ENCODE assay signal across 8 cellular contexts in the genomic region with DNA sequence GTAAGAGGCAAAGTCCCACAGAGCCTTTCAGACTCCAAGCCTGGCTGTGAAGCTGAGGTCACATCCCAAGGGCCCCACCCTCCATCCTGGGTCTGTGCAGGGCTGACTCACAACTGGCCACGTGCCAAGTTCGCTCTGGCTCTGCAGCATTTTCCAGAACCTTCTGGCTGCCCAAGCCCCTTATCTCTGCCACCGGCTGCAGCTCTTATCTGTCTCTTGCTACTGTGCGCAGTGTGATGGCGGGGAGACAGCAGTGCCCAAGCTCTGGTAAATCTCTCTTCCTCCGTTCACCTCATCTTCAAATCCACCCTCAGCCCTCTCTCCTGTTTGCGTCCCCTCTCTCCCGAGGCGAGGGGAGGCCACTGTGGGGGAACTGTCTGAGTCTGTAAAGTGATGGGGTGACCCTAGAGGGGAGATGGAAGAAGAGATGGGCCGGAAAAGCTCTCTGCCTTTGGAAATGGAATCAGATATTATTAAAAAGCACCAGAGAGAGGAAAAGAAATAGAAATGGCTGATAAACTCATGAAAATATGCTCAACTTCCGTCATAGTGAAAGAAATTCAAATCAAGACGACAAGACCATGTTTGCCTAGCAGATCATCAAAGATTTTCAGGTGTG.
DNase-seq lines count a peak whose midpoint lies in the region; ATAC-seq and TF ChIP-seq lines count a peak whose summit lies in the region.

No MANE protein-coding gene starts in this region.

- ATAC-seq in IMR-90 (ENCODE audit: low read depth): peak; percentile 35; the same call in 1 of the 2 replicates

- TF ChIP-seq POLR2A in IMR-90 (IDR thresholded peaks at IDR 0.05; ENCODE audit: low read depth, low read length): no peak

- H4K8ac ChIP-seq in IMR-90 (ENCODE audit: low read depth in 2 of 2, low read length in 2 of 2): no peak overlapping the region
- no peak overlapping the region for H4K8ac ChIP-seq in mesenchymal stem cell (ENCODE audit: low read length)

- no peak overlapping the region for H3K14ac ChIP-seq in IMR-90 (replicated peaks; ENCODE audit: low read depth, low read length)
- H3K14ac ChIP-seq in mesenchymal stem cell (ENCODE audit: low read length in 2 of 2): peak overlapping the region in 1 of 2 experiments; percentile 22

- in situ Hi-C loops in IMR-90 (cut with MboI; ENCODE audit: low sequenced_read_pairs): no loop called here
- in situ Hi-C loops in GM13976 (cut with MboI; ENCODE audit: low sequenced_read_pairs, unreplicated experiment): no loop called here

- intact Hi-C loops in IMR-90 (cut with micrococcal nuclease): no loop called here
- intact Hi-C loops in CD4-positive, alpha-beta memory T cell (cut with micrococcal nuclease): no loop called here

- H2BK12ac ChIP-seq in mesenchymal stem cell (ENCODE audit: low read length in 2 of 2): no peak overlapping the region

- no peak overlapping the region for H3K23ac ChIP-seq in IMR-90 (ENCODE audit: low read depth, low read length)
- no peak overlapping the region for H3K23ac ChIP-seq in mesenchymal stem cell (ENCODE audit: low read length in 2 of 2)

- H3K9ac ChIP-seq in BLaER1 (no peak overlapping the region), IMR-90 (ENCODE audit: low read depth, low read length) (no peak overlapping the region), mesenchymal stem cell (ENCODE audit: low read length) (no peak overlapping the region)

- H2BK20ac ChIP-seq in IMR-90 (ENCODE audit: low read depth, low read length): no peak overlapping the region

- H3K27me3 Mint-ChIP-seq in CD4-positive, alpha-beta memory T cell: peaks cover 0 to 9% of the 10 kb centered on the region in 2 donors

- 20% methylated on average over 1 of the region's 12 CpGs; no CpG with 5 or more reads in 1 of the 2 experiments for WGBS in IMR-90 (ENCODE audit: extremely low coverage in 2 of 2, insufficient read length in 1 of 2), 2 experiments
- WGBS in mesenchymal stem cell: 71% methylated on average over 11 of the region's 12 CpGs

- H3K27ac ChIP-seq in BLaER1: no peak overlapping the region
- H3K27ac ChIP-seq in IMR-90 (ENCODE audit: insufficient read depth, low read length): no peak overlapping the region
- H3K27ac ChIP-seq in mesenchymal stem cell (ENCODE audit: low read length, poor library complexity, severe bottlenecking): no peak overlapping the region
- no peak overlapping the region for H3K27ac ChIP-seq in CD4-positive, alpha-beta memory T cell (ENCODE audit: low read depth, low read length)

- H4K5ac ChIP-seq in IMR-90 (ENCODE audit: low read depth, low read length): no peak overlapping the region

- H2AK5ac ChIP-seq in IMR-90 (ENCODE audit: low read depth, low read length) (no peak overlapping the region), mesenchymal stem cell (ENCODE audit: low read length, severe bottlenecking) (no peak overlapping the region)

- H3K9me3 ChIP-seq in BLaER1: peaks cover 6% of the 10 kb centered on the region
- no peaks in the 10 kb centered on the region for H3K9me3 ChIP-seq in IMR-90 (ENCODE audit: control insufficient read depth, insufficient read depth, low read length)
- no peaks in the 10 kb centered on the region for H3K9me3 ChIP-seq in mesenchymal stem cell (ENCODE audit: control insufficient read depth, low read length)
- no peaks in the 10 kb centered on the region for H3K9me3 ChIP-seq in CD4-positive, alpha-beta memory T cell (ENCODE audit: control insufficient read depth in 1 of 2, low read length in 2 of 2)

- H3K27ac Mint-ChIP-seq in CD4-positive, alpha-beta memory T cell: peak overlapping the region in 1 of 7 donors; percentile 26

- H2BK15ac ChIP-seq in IMR-90 (ENCODE audit: low read depth, low read length): no peak overlapping the region
- no peak overlapping the region for H2BK15ac ChIP-seq in mesenchymal stem cell (ENCODE audit: low read depth, poor library complexity, severe bottlenecking)

- no peaks in the 10 kb centered on the region for H3K36me3 Mint-ChIP-seq in CD4-positive, alpha-beta memory T cell

- no peak for TF ChIP-seq RAD21 in IMR-90 (IDR thresholded peaks at IDR 0.05; ENCODE audit: low read length)

- H3K36me3 ChIP-seq in BLaER1 (peaks cover 14% of the 10 kb centered on the region; the same call in 1 of the 2 replicates), IMR-90 (ENCODE audit: control insufficient read depth, insufficient read depth, low read length) (no peaks in the 10 kb centered on the region), mesenchymal stem cell (ENCODE audit: control insufficient read depth in 1 of 2, insufficient read depth in 2 of 2, low read depth in 1 of 2, low read length in 2 of 2) (no peaks in the 10 kb centered on the region)
- H3K36me3 ChIP-seq in CD4-positive, alpha-beta memory T cell (ENCODE audit: insufficient read depth, low read length): no peaks in the 10 kb centered on the region

- no peak overlapping the region for H3K4me3 Mint-ChIP-seq in CD4-positive, alpha-beta memory T cell

- H3K18ac ChIP-seq in IMR-90 (ENCODE audit: low read depth, low read length) (no peak overlapping the region), mesenchymal stem cell (ENCODE audit: low read depth in 1 of 2, low read length in 2 of 2) (no peak overlapping the region)

- no peak overlapping the region for H3K56ac ChIP-seq in IMR-90 (ENCODE audit: extremely low read depth, insufficient read depth, low read length)

- H3K4ac ChIP-seq in IMR-90 (ENCODE audit: low read depth, low read length) (no peak overlapping the region), mesenchymal stem cell (ENCODE audit: low read depth in 1 of 2, low read length in 2 of 2) (no peak overlapping the region)

- peaks cover 17% of the 10 kb centered on the region; the same call in 1 of the 2 replicates for H4K20me1 ChIP-seq in BLaER1
- no peaks in the 10 kb centered on the region for H4K20me1 ChIP-seq in IMR-90 (ENCODE audit: insufficient read depth, low read length)

- DNase-seq in IMR-90 (peak; percentile 39), astrocyte of the hippocampus (ENCODE audit: low read depth, low spot score) (peak; percentile 91), mesenchymal stem cell (peak; percentile 55), cerebellum (ENCODE audit: low spot score) (no peak), GM13976 (ENCODE audit: low spot score) (no peak), RPMI8226 (no peak)
- DNase-seq in CD4-positive, alpha-beta memory T cell: no peak

- CTCF ChIA-PET in IMR-90 (lab: Yijun Ruan, JAX): no interaction called here
- CTCF ChIA-PET in CD4-positive, alpha-beta memory T cell (lab: Charles Lee; ENCODE audit: partially characterized antibody): no interaction called here

- H2BK120ac ChIP-seq in IMR-90 (ENCODE audit: low read depth, low read length) (no peak overlapping the region), mesenchymal stem cell (ENCODE audit: low read depth, low read length) (no peak overlapping the region)

- peaks cover 0 to 2% (median under 1%) of the 10 kb centered on the region in 4 donors for H3K4me1 Mint-ChIP-seq in CD4-positive, alpha-beta memory T cell

- POLR2A ChIA-PET in IMR-90 (lab: Charles Lee; ENCODE audit: unreplicated experiment): no interaction called here
- POLR2A ChIA-PET in CD4-positive, alpha-beta memory T cell (lab: Charles Lee; ENCODE audit: partially characterized antibody): no interaction called here

- no peak overlapping the region for H3K4me3 ChIP-seq in BLaER1
- no peak overlapping the region for H3K4me3 ChIP-seq in IMR-90 (ENCODE audit: insufficient read depth, low read depth, low read length)
- no peak overlapping the region for H3K4me3 ChIP-seq in mesenchymal stem cell (ENCODE audit: insufficient read depth in 1 of 2, low read depth in 1 of 2, low read length in 2 of 2)
- no peak overlapping the region for H3K4me3 ChIP-seq in CD4-positive, alpha-beta memory T cell (ENCODE audit: low read length in 2 of 2)

- H3K4me2 ChIP-seq in BLaER1 (peak overlapping the region; percentile 2; the same call in 1 of the 2 replicates), IMR-90 (ENCODE audit: low read depth, low read length) (no peak overlapping the region), mesenchymal stem cell (ENCODE audit: low read length, poor library complexity, severe bottlenecking) (no peak overlapping the region)

- no peak overlapping the region for H2BK5ac ChIP-seq in IMR-90 (ENCODE audit: low read depth, low read length, poor library complexity, severe bottlenecking)
- no peak overlapping the region for H2BK5ac ChIP-seq in mesenchymal stem cell (ENCODE audit: low read depth, low read length, poor library complexity, severe bottlenecking)

- H3K4me1 ChIP-seq in BLaER1 (peaks cover 37% of the 10 kb centered on the region), IMR-90 (ENCODE audit: control insufficient read depth, insufficient read depth, low read length) (no peaks in the 10 kb centered on the region), mesenchymal stem cell (ENCODE audit: control insufficient read depth, insufficient read depth, low read depth, low read length) (peaks cover 6% of the 10 kb centered on the region)
- no peaks in the 10 kb centered on the region for H3K4me1 ChIP-seq in CD4-positive, alpha-beta memory T cell (ENCODE audit: insufficient read depth, low read length)

- TF ChIP-seq CTCF in IMR-90 (conservative IDR thresholded peaks at IDR 0.05; ENCODE audit: low read depth, low read length) (no peak), GM13976 (IDR thresholded peaks at IDR 0.05; ENCODE audit: borderline replicate concordance, control extremely low read depth, extremely low read depth, insufficient read depth, missing control alignments) (no peak)

- no peak overlapping the region for H2AFZ ChIP-seq in IMR-90 (replicated peaks; ENCODE audit: low read length, poor library complexity)
- H2AFZ ChIP-seq in mesenchymal stem cell (ENCODE audit: low read depth, low read length): no peak overlapping the region

- no peaks in the 10 kb centered on the region for H3K9me1 ChIP-seq in IMR-90 (ENCODE audit: insufficient read depth, low read length)

- H2AK9ac ChIP-seq in IMR-90 (replicated peaks; ENCODE audit: low read depth, low read length, poor library complexity): no peak overlapping the region

- no TSS peak for BruUV-seq in IMR-90 (replicated peaks; lab: Mats Ljungman, UMichigan)

- H4K91ac ChIP-seq in IMR-90 (ENCODE audit: insufficient read depth, low read depth, low read length): no peak overlapping the region
- no peak overlapping the region for H4K91ac ChIP-seq in mesenchymal stem cell (ENCODE audit: low read length)

- no peaks in the 10 kb centered on the region for H3K79me1 ChIP-seq in IMR-90 (ENCODE audit: low read depth in 1 of 2, low read length in 2 of 2)
- H3K79me1 ChIP-seq in mesenchymal stem cell (replicated peaks; ENCODE audit: low read length, poor library complexity, severe bottlenecking): no peaks in the 10 kb centered on the region

- dilution Hi-C loops in IMR-90 (cut with HindIII; ENCODE audit: low sequenced_read_pairs, unreplicated experiment): no loop called here

- H3K9me3 Mint-ChIP-seq in CD4-positive, alpha-beta memory T cell: peaks cover 0 to 4% (median 0%) of the 10 kb centered on the region in 8 donors

- H3K27me3 ChIP-seq in BLaER1 (no peaks in the 10 kb centered on the region), IMR-90 (ENCODE audit: control insufficient read depth, insufficient read depth, low read length) (no peaks in the 10 kb centered on the region; the same call in none of the 2 replicates), mesenchymal stem cell (ENCODE audit: control insufficient read depth in 1 of 2, insufficient read depth in 1 of 2, low read length in 2 of 2) (peaks cover 11 to 73% of the 10 kb centered on the region in 2 experiments)
- H3K27me3 ChIP-seq in CD4-positive, alpha-beta memory T cell (ENCODE audit: insufficient read depth, low read length): no peaks in the 10 kb centered on the region

Comparison
In these comparisons a context has a peak if more than half of its experiments do, and no peak if none do; other contexts are left out.
1. DNase-seq: peak in IMR-90 (single experiment), astrocyte of the hippocampus (single experiment) and mesenchymal stem cell (single experiment); none in cerebellum (single experiment), CD4-positive, alpha-beta memory T cell (0 of 5), GM13976 (single experiment) and RPMI8226 (single experiment).